ENCODE assay signal across 9 cellular contexts in genomic region chr11:79062814-79063762, GRCh38.
DNase-seq lines count a peak whose midpoint lies in the region; ATAC-seq and TF ChIP-seq lines count a peak whose summit lies in the region.
"Had no signal": no experiment of that assay in that cellular context is flagged by ENCODE, and none has a peak within 500 bp of the region (broad histone marks: within the 10 kb centered on the region; RNA-seq: fewer than 3 reads in every experiment).

No MANE protein-coding gene starts in this region.

- H3K36me3 Mint-ChIP-seq in chondrocyte (ENCODE audit: low read depth): no peaks in the 10 kb centered on the region
- H3K36me3 Mint-ChIP-seq: memory B cell had no signal

- H3K4me2 ChIP-seq in neural cell (ENCODE audit: low read length): no peak overlapping the region

- no peaks in the 10 kb centered on the region for H3K9me3 Mint-ChIP-seq in chondrocyte (ENCODE audit: low read depth)
- H3K9me3 Mint-ChIP-seq: memory B cell had no signal

- peaks cover 3% of the 10 kb centered on the region for H3F3A ChIP-seq in neural cell (ENCODE audit: insufficient read depth, low read length, poor library complexity, severe bottlenecking)

- H3K9me3 ChIP-seq in neural cell (ENCODE audit: low read length): no peaks in the 10 kb centered on the region

- no peak overlapping the region for H2AFZ ChIP-seq in neural cell (ENCODE audit: low read depth, low read length)

- no peak overlapping the region for H3K27ac Mint-ChIP-seq in chondrocyte (ENCODE audit: unreplicated experiment)
- H3K27ac Mint-ChIP-seq: memory B cell had no signal

- H3K4me3 ChIP-seq in neural cell (ENCODE audit: low read length): no peak overlapping the region

- no peak overlapping the region for H3K9ac ChIP-seq in neural cell (ENCODE audit: low read length)

- H3K79me2 ChIP-seq in neural cell (replicated peaks; ENCODE audit: insufficient read depth, low read length): no peaks in the 10 kb centered on the region

- no peak for ATAC-seq in GM19023 (IDR thresholded peaks at IDR 0.05; ENCODE audit: unreplicated experiment)

- H3K4me3 Mint-ChIP-seq in chondrocyte (ENCODE audit: unreplicated experiment): no peak overlapping the region
- H3K4me3 Mint-ChIP-seq: memory B cell had no signal

- no peak overlapping the region for H3K27ac ChIP-seq in neural cell (ENCODE audit: low read length)

- no peaks in the 10 kb centered on the region for H3K27me3 ChIP-seq in neural cell (ENCODE audit: insufficient read depth, low read depth, low read length)

- peak; percentile 51 for TF ChIP-seq RAD21 in neural cell (conservative IDR thresholded peaks at IDR 0.05)

- H3K4me1 Mint-ChIP-seq in chondrocyte (ENCODE audit: low read depth): peaks cover 29% of the 10 kb centered on the region
- H3K4me1 Mint-ChIP-seq: memory B cell had no signal

- peak; percentile 83 for TF ChIP-seq CTCF in chondrocyte (IDR thresholded peaks at IDR 0.05)
- TF ChIP-seq CTCF in neural cell (IDR thresholded peaks at IDR 0.05; ENCODE audit: poor library complexity, severe bottlenecking): peak; percentile 44

- H3K27me3 Mint-ChIP-seq in chondrocyte (ENCODE audit: low read depth): no peaks in the 10 kb centered on the region

- H3K9me2 ChIP-seq in neural cell (ENCODE audit: insufficient read depth, low read length): no peaks in the 10 kb centered on the region

- no peak for TF ChIP-seq EP300 in neural cell (conservative IDR thresholded peaks at IDR 0.05; ENCODE audit: poor library complexity, severe bottlenecking)

- peak; percentile 58 for DNase-seq in Daoy (ENCODE audit: low read depth)
- peak; percentile 38 for DNase-seq in NCI-H1092 treated with DMSO at 0.1 percent for 48 hours (lab: John Stamatoyannopoulos, UW)
- no peak for DNase-seq in chondrocyte (ENCODE audit: low spot score)
- no peak for DNase-seq in activated CD4-positive, alpha-beta T cell treated with anti-CD3 and anti-CD28 coated beads for 48 hours
- no peak for DNase-seq in NCI-H1048 (lab: John Stamatoyannopoulos, UW)
- DNase-seq in germinal center (ENCODE audit: low spot score): no peak

- H3K36me3 ChIP-seq in neural cell (ENCODE audit: insufficient read depth, low read length): no peaks in the 10 kb centered on the region

- H4K20me1 ChIP-seq in neural cell (ENCODE audit: insufficient read depth): no peaks in the 10 kb centered on the region

TF ChIP-seq in neural cell, 6 proteins besides CTCF, POLR2A, EP300 and RAD21:
- TF ChIP-seq SMC3 (conservative IDR thresholded peaks at IDR 0.05; ENCODE audit: poor library complexity) (peak; percentile 44), REST (IDR thresholded peaks at IDR 0.05; ENCODE audit: borderline replicate concordance) (no peak), TAF1 (IDR thresholded peaks at IDR 0.05; ENCODE audit: low read depth) (no peak), MXI1 (conservative IDR thresholded peaks at IDR 0.05; ENCODE audit: poor library complexity, severe bottlenecking) (no peak)

Comparison
In these comparisons a context has a peak if more than half of its experiments do, and no peak if none do; other contexts are left out.
1. DNase-seq: peak in Daoy (single experiment) and NCI-H1092 treated with DMSO at 0.1 percent for 48 hours (single experiment); none in chondrocyte (single experiment), activated CD4-positive, alpha-beta T cell treated with anti-CD3 and anti-CD28 coated beads for 48 hours (single experiment), NCI-H1048 (single experiment) and germinal center (single experiment).